In the genomic region with DNA sequence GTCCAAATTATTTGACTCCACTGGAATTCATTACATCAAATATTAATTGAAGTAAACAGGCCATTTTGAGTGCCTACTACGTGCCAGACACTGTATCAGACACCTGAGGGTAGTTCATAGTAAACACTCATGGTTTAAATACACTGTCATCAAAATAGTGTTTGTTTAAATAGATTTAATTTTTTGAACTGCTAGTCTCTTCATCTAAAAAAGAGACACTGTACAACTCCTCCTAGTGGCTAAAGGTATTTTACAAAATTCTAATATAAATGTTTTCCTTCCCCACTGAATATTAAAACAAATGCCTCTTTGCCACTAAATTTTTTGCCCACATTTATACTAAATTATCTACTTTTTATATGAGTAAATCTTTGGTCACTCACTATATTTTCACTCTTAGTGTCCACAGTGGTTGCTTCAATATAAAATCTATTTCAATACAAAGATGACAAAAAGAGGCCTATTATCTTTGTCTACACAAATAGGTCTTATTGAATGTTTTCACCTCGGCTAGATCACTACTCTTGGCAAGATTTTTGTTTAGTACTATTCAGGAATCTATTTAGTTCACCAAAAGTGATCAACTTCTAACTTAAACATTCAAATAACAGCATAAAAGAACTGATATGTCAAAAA, we compare ENCODE assay signal across 9 cellular contexts. TPM values are rescaled to one million over a fixed set of nuclear protein-coding genes. Genes with fewer than 3 reads are reported as not detected.
DNase-seq lines count a peak whose midpoint lies in the region; ATAC-seq and TF ChIP-seq lines count a peak whose summit lies in the region.
"Had no signal": no experiment of that assay in that cellular context is flagged by ENCODE, and none has a peak within 500 bp of the region (broad histone marks: within the 10 kb centered on the region; RNA-seq: fewer than 3 reads in every experiment).

No MANE protein-coding gene starts in this region.

- intact Hi-C loops in esophagus muscularis mucosa (cut with DNase I) (no loop called here), gastrocnemius medialis (cut with DNase I; ENCODE audit: low total_unique reads) (no loop called here)

- H3K4me3 ChIP-seq in esophagus muscularis mucosa (no peak overlapping the region), gastrocnemius medialis (no peak overlapping the region)
- H3K4me3 ChIP-seq: skin epidermis had no signal

- H3K4me1 ChIP-seq in esophagus muscularis mucosa = peaks cover 0 to 5% (median 2%) of the 10 kb centered on the region in 4 donors
- H3K4me1 ChIP-seq in gastrocnemius medialis = peaks cover 5 to 6% of the 10 kb centered on the region in 2 donors

- WGBS in esophagus muscularis mucosa = 38% methylated on average over 2 of the region's 2 CpGs

- H3K9me3 ChIP-seq in esophagus muscularis mucosa (no peaks in the 10 kb centered on the region), gastrocnemius medialis (no peaks in the 10 kb centered on the region)

- H3K27me3 ChIP-seq in esophagus muscularis mucosa = no peaks in the 10 kb centered on the region
- no peaks in the 10 kb centered on the region for H3K27me3 ChIP-seq in gastrocnemius medialis

- DNase-seq in NCI-H2107 treated with DMSO at 0.1 percent for 48 hours (lab: John Stamatoyannopoulos, UW; ENCODE audit: unreplicated experiment) (peak; percentile 1), NCI-H2107 (lab: John Stamatoyannopoulos, UW) (no peak), NCI-H2227 treated with DMSO at 0.1 percent for 48 hours (lab: John Stamatoyannopoulos, UW) (peak; percentile 17), esophagus muscularis mucosa (ENCODE audit: extremely low spot score) (no peak), gastrocnemius medialis (no peak), NCI-H1092 (lab: John Stamatoyannopoulos, UW) (no peak), cerebellum (ENCODE audit: low spot score) (no peak)
- no peak for DNase-seq in activated CD4-positive, alpha-beta T cell treated with anti-CD3 and anti-CD28 coated beads for 48 hours

- no peaks in the 10 kb centered on the region for H3K36me3 ChIP-seq in esophagus muscularis mucosa
- no peaks in the 10 kb centered on the region for H3K36me3 ChIP-seq in gastrocnemius medialis

- TF ChIP-seq EP300 in esophagus muscularis mucosa (IDR thresholded peaks at IDR 0.05) = no peak

- H3K27ac ChIP-seq in esophagus muscularis mucosa (replicated peaks in 1 of 4) (no peak overlapping the region), gastrocnemius medialis (no peak overlapping the region)
- H3K27ac ChIP-seq: skin epidermis had no signal

- TF ChIP-seq POLR2A in esophagus muscularis mucosa (IDR thresholded peaks at IDR 0.05; ENCODE audit: low read depth) (no peak), gastrocnemius medialis (IDR thresholded peaks at IDR 0.05) (no peak)

- TF ChIP-seq CTCF in esophagus muscularis mucosa (IDR thresholded peaks at IDR 0.05) (peak; percentile 49 to 53 (median 52)), gastrocnemius medialis (IDR thresholded peaks at IDR 0.05 in 4 of 5, conservative IDR thresholded peaks at IDR 0.05 in 1 of 5) (peak in 4 of 5 experiments; percentile 37 to 60 (median 40))

- in situ Hi-C loops in gastrocnemius medialis (cut with MboI; ENCODE audit: low sequenced_read_pairs in 4 of 4) = no loop called here

- peak; percentile 36 to 39 for ATAC-seq in gastrocnemius medialis

RNA-seq across cellular contexts. Expression of a gene that starts 15.4 kb away (rescaled TPM):
- total RNA-seq in esophagus muscularis mucosa = 1 to 10 TPM; 5.2 to 8.3 (median 6.4) TPM
- 10 to 100 TPM in 2 of 4 donors, 1 to 10 TPM in 2; 6.0 to 18.5 (median 10.1) TPM for total RNA-seq in gastrocnemius medialis
- 29.9 TPM for total RNA-seq in cerebellum

RNA-seq across cellular contexts. Expression of a gene that starts 15.6 kb away (rescaled TPM):
- total RNA-seq in esophagus muscularis mucosa (10 to 100 TPM; 13.9 to 20.7 (median 18.3) TPM), gastrocnemius medialis (10 to 100 TPM; 11.9 to 21.4 (median 16.2) TPM), cerebellum (20.1 TPM)

RNA-seq across cellular contexts. Expression of a gene that starts 59.1 kb away (rescaled TPM):
- total RNA-seq in esophagus muscularis mucosa (1 to 10 TPM; 3.6 to 7.5 (median 5.5) TPM), gastrocnemius medialis (1 to 10 TPM; 2.0 to 4.7 (median 3.5) TPM), cerebellum (7.1 TPM)

RNA-seq across cellular contexts. Expression of a gene that starts 59.2 kb away (rescaled TPM):
- 100 to 1,000 TPM; 107 to 168 (median 142) TPM for total RNA-seq in esophagus muscularis mucosa
- total RNA-seq in gastrocnemius medialis = 100 to 1,000 TPM; 116 to 139 (median 121) TPM
- total RNA-seq in cerebellum = 25.9 TPM

Comparison
In these comparisons a context has a peak if more than half of its experiments do, and no peak if none do; other contexts are left out.
1. DNase-seq: peak in NCI-H2107 treated with DMSO at 0.1 percent for 48 hours (single experiment) and NCI-H2227 treated with DMSO at 0.1 percent for 48 hours (single experiment); none in NCI-H2107 (single experiment), esophagus muscularis mucosa (single experiment), gastrocnemius medialis (0 of 2), NCI-H1092 (single experiment), cerebellum (single experiment) and activated CD4-positive, alpha-beta T cell treated with anti-CD3 and anti-CD28 coated beads for 48 hours (single experiment).